Comparison of ENCODE assay signal across 1 cellular context in the genomic region with DNA sequence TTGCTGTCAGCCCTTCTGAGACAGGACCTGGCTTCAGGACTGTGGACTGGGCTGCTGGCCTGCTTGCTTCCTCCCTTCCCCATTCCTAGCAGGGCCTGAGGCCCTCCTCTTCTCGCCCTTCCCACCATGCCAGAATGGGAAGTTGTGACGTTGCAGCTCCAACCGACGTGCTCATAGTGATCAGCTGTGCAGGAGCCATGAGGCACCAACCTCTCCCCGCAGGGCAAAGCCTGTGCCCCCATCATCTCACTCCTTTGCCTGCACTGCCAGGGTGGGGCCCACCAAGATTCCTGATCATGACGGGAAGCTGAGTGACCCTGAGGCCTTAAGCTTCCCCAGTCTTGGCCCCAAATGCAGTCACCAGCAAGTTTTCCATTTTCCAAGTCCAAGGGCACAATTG.
TF ChIP-seq lines count a peak whose summit lies in the region.

No MANE protein-coding gene starts in this region.

TF ChIP-seq in IMR-90, 13 proteins besides CTCF, POLR2A, EP300 and RAD21 (continued from another document):
- TF ChIP-seq ELK1 (IDR thresholded peaks at IDR 0.05; ENCODE audit: borderline replicate concordance, low read depth, low read length) (no peak), MAZ (IDR thresholded peaks at IDR 0.05; ENCODE audit: borderline replicate concordance, low read depth, low read length) (no peak), RCOR1 (IDR thresholded peaks at IDR 0.05; ENCODE audit: insufficient replicate concordance, low read length) (no peak)
